13 cellular contexts compared by ENCODE assay signal in genomic region chr20:9071976-9072726, GRCh38. TPM values are rescaled to one million over a fixed set of nuclear protein-coding genes. Genes with fewer than 3 reads are reported as not detected.
A peak's percentile ranks its signal among the peaks of the same experiment; 100 is the strongest.
DNase-seq lines count a peak whose midpoint lies in the region; ATAC-seq and TF ChIP-seq lines count a peak whose summit lies in the region.
"Had no signal": no experiment of that assay in that cellular context is flagged by ENCODE, and none has a peak within 500 bp of the region (broad histone marks: within the 10 kb centered on the region; RNA-seq: fewer than 3 reads in every experiment).

No MANE protein-coding gene starts in this region.

- H3K9me3 ChIP-seq in heart left ventricle (no peaks in the 10 kb centered on the region), PC-3 (ENCODE audit: low read length) (no peaks in the 10 kb centered on the region), A673 (ENCODE audit: low read depth, low read length, poor library complexity, severe bottlenecking) (no peaks in the 10 kb centered on the region)
- H3K9me3 ChIP-seq: psoas muscle had no signal

- H3K27me3 Mint-ChIP-seq in type B pancreatic cell = peaks cover 4% of the 10 kb centered on the region
- peaks cover 15% of the 10 kb centered on the region for H3K27me3 Mint-ChIP-seq in activated CD4-positive, alpha-beta memory T cell treated with anti-CD3 and anti-CD28 coated beads for 36 hours

- H3K36me3 ChIP-seq in heart left ventricle = no peaks in the 10 kb centered on the region
- no peaks in the 10 kb centered on the region for H3K36me3 ChIP-seq in PC-3 (ENCODE audit: low read depth, low read length)
- no peaks in the 10 kb centered on the region for H3K36me3 ChIP-seq in A673 (ENCODE audit: insufficient read depth, low read length, poor library complexity, severe bottlenecking)

- H3K4me1 ChIP-seq in heart left ventricle (peaks cover 0 to 79% (median 50%) of the 10 kb centered on the region in 12 donors), PC-3 (ENCODE audit: insufficient read depth, low read length) (peaks cover 42% of the 10 kb centered on the region), A673 (ENCODE audit: insufficient read depth, low read length, poor library complexity, severe bottlenecking) (peaks cover 6% of the 10 kb centered on the region)

- 0 out of 2 replicates have a peak overlapping the region, but pooled peaks have one; percentile 2 for H2AFZ ChIP-seq in PC-3 (ENCODE audit: low read length)

- peaks cover 80% of the 10 kb centered on the region for H3K79me2 ChIP-seq in PC-3 (ENCODE audit: low read length)

- H3K9me3 Mint-ChIP-seq in type B pancreatic cell = no peaks in the 10 kb centered on the region
- H3K9me3 Mint-ChIP-seq in activated CD4-positive, alpha-beta memory T cell treated with anti-CD3 and anti-CD28 coated beads for 36 hours = no peaks in the 10 kb centered on the region
- H3K9me3 Mint-ChIP-seq: T-helper 2 cell treated with Interferon-gamma antibody and Interleukin-4, amounts not matched to agents 5 μg/mL and 100 μg/mL, for 36 hours had no signal

- TF ChIP-seq POLR2A in heart left ventricle (IDR thresholded peaks at IDR 0.05) = no peak

- H3K4me1 Mint-ChIP-seq in type B pancreatic cell (ENCODE audit: unreplicated experiment) = peaks cover 25% of the 10 kb centered on the region
- peaks cover 2% of the 10 kb centered on the region for H3K4me1 Mint-ChIP-seq in activated CD4-positive, alpha-beta memory T cell treated with anti-CD3 and anti-CD28 coated beads for 36 hours (ENCODE audit: low read depth)

- intact Hi-C loops in heart left ventricle (cut with DNase I) (loop anchor here in 9 of 10 donors (5.0 to 10.0 kb wide), 7 partner anchors 40 to 283 kb away; no protein-coding TSS in a partner anchor), left ventricle myocardium superior (cut with micrococcal nuclease) (loop anchor here (10.0 kb wide), 1 partner anchor 283 kb away; no protein-coding TSS in a partner anchor), PC-3 (cut with micrococcal nuclease) (loop anchor here (1.0 to 10.0 kb wide), 6 partner anchors 143 to 287 kb away; no protein-coding TSS in a partner anchor), A673 (cut with micrococcal nuclease; ENCODE audit: unreplicated experiment) (no loop called here)
- intact Hi-C loops in activated CD4-positive, alpha-beta memory T cell treated with anti-CD3 and anti-CD28 coated beads for 36 hours (cut with micrococcal nuclease) = no loop called here

- no peaks in the 10 kb centered on the region for H4K20me1 ChIP-seq in PC-3 (ENCODE audit: low read length)

- H3K36me3 Mint-ChIP-seq in type B pancreatic cell = no peaks in the 10 kb centered on the region
- peaks cover 2% of the 10 kb centered on the region for H3K36me3 Mint-ChIP-seq in activated CD4-positive, alpha-beta memory T cell treated with anti-CD3 and anti-CD28 coated beads for 36 hours

- CTCF ChIA-PET in PC-3 (lab: Charles Lee) = interaction anchor here (0.6 to 3.9 kb wide), 6 partner anchors 20 to 287 kb away, joined by 3 to 40 read pairs (median 4); no protein-coding TSS in a partner anchor
- CTCF ChIA-PET in A673 (lab: Charles Lee) = interaction anchor here (0.8 kb wide), 1 partner anchor 321 kb away, joined by 3 read pairs; no protein-coding TSS in a partner anchor
- CTCF ChIA-PET in activated CD4-positive, alpha-beta memory T cell treated with anti-CD3 and anti-CD28 coated beads for 36 hours (lab: Charles Lee) = no interaction called here

- BruUV-seq in PC-3 (replicated peaks; lab: Mats Ljungman, UMichigan) (TSS peak; percentile 40), A673 (replicated peaks; lab: Mats Ljungman, UMichigan) (no TSS peak)

- no peak for DNase-seq in heart left ventricle
- DNase-seq in left ventricle myocardium superior = no peak
- peak; percentile 66 for DNase-seq in PC-3
- DNase-seq in hepatic stellate cell (ENCODE audit: low spot score) = peak; percentile 16
- no peak for DNase-seq in type B pancreatic cell (ENCODE audit: extremely low spot score, unreplicated experiment)
- no peak for DNase-seq in NCI-H2107 treated with DMSO at 0.1 percent for 48 hours (lab: John Stamatoyannopoulos, UW; ENCODE audit: unreplicated experiment)
- DNase-seq in A673 (ENCODE audit: low spot score) = no peak
- no peak for DNase-seq in activated CD4-positive, alpha-beta memory T cell treated with anti-CD3 and anti-CD28 coated beads for 36 hours
- DNase-seq: activated CD4-positive, alpha-beta T cell treated with anti-CD3 and anti-CD28 coated beads, Interleukin-2, amount 50 U/mL, for 4 hours; dorsolateral prefrontal cortex; NCI-H146; psoas muscle had no signal

- H3K4me2 ChIP-seq in PC-3 (ENCODE audit: low read length) = peak overlapping the region; percentile 90

- WGBS in heart left ventricle, 4 donors = 52 to 59% (median 57%) methylated on average over 2 of the region's 2 CpGs

- POLR2A ChIA-PET in PC-3 (lab: Charles Lee; ENCODE audit: unreplicated experiment) (interaction anchor here (0.5 to 0.7 kb wide), 4 partner anchors 37 to 321 kb away, joined by 4 to 9 read pairs (median 4); no protein-coding TSS in a partner anchor), A673 (lab: Charles Lee; ENCODE audit: low non-redundant PET) (no interaction called here)
- POLR2A ChIA-PET in activated CD4-positive, alpha-beta memory T cell treated with anti-CD3 and anti-CD28 coated beads for 36 hours (lab: Charles Lee) = no interaction called here

- no peak overlapping the region for H3K27ac Mint-ChIP-seq in type B pancreatic cell
- no peak overlapping the region for H3K27ac Mint-ChIP-seq in activated CD4-positive, alpha-beta memory T cell treated with anti-CD3 and anti-CD28 coated beads for 36 hours
- H3K27ac Mint-ChIP-seq: T-helper 2 cell treated with Interferon-gamma antibody and Interleukin-4, amounts not matched to agents 5 μg/mL and 100 μg/mL, for 36 hours had no signal

- H3K4me3 Mint-ChIP-seq in type B pancreatic cell = peak overlapping the region; percentile 70
- no peak overlapping the region for H3K4me3 Mint-ChIP-seq in activated CD4-positive, alpha-beta memory T cell treated with anti-CD3 and anti-CD28 coated beads for 36 hours
- H3K4me3 Mint-ChIP-seq: T-helper 2 cell treated with Interferon-gamma antibody and Interleukin-4, amounts not matched to agents 5 μg/mL and 100 μg/mL, for 36 hours had no signal

- ATAC-seq in heart left ventricle (no peak), left ventricle myocardium superior (no peak), PC-3 (peak; percentile 32)
- ATAC-seq: psoas muscle had no signal

- peak overlapping the region; percentile 21 for H3K9ac ChIP-seq in PC-3 (ENCODE audit: low read length)

- TF ChIP-seq CTCF in heart left ventricle (IDR thresholded peaks at IDR 0.05) (no peak), PC-3 (conservative IDR thresholded peaks at IDR 0.05; ENCODE audit: low read depth, low read length) (no peak), type B pancreatic cell (conservative IDR thresholded peaks at IDR 0.05) (no peak), A673 (conservative IDR thresholded peaks at IDR 0.05; ENCODE audit: low read depth, low read length) (no peak)

- H3K27ac ChIP-seq in heart left ventricle = peak overlapping the region in 10 of 12 donors; percentile 2 to 98 (median 25)
- H3K27ac ChIP-seq in PC-3 (ENCODE audit: low read length) = peak overlapping the region; percentile 68
- H3K27ac ChIP-seq in A673 (ENCODE audit: low read depth, low read length, poor library complexity, severe bottlenecking) = no peak overlapping the region
- H3K27ac ChIP-seq: psoas muscle had no signal

- H3K4me3 ChIP-seq in heart left ventricle (peak overlapping the region in 2 of 12 donors; percentile 1 to 10), PC-3 (ENCODE audit: low read length) (peak overlapping the region; percentile 91), A673 (ENCODE audit: low read depth, low read length, poor library complexity, severe bottlenecking) (no peak overlapping the region)
- H3K4me3 ChIP-seq: psoas muscle had no signal

- no peaks in the 10 kb centered on the region for H3F3A ChIP-seq in PC-3 (ENCODE audit: low read length, unreplicated experiment)

- no peaks in the 10 kb centered on the region for H3K9me2 ChIP-seq in PC-3 (replicated peaks; ENCODE audit: low read length)

- H3K27me3 ChIP-seq in heart left ventricle (peaks cover 0 to 22% (median 0%) of the 10 kb centered on the region in 9 donors), PC-3 (ENCODE audit: low read length) (no peaks in the 10 kb centered on the region), A673 (replicated peaks; ENCODE audit: insufficient read depth, low read depth, low read length, poor library complexity) (no peaks in the 10 kb centered on the region)

RNA-seq across cellular contexts. Expression of gene PLCB4, which starts 3.3 kb away (rescaled TPM):
- total RNA-seq in heart left ventricle (10 to 100 TPM; 14.7 to 31.8 (median 18.6) TPM), left ventricle myocardium superior (29.1 TPM), PC-3 (2014; rRNA removed) (16.9 and 25.4 TPM in 2 replicates), type B pancreatic cell (ENCODE audit: low replicate concordance) (8.7 and 21.2 TPM in 2 replicates), A673 (2021) (4.7 and 6.2 TPM in 2 replicates)
- 1 to 10 TPM; 8.4 TPM for polyA plus RNA-seq in heart left ventricle
- total RNA-seq in activated CD4-positive, alpha-beta memory T cell treated with anti-CD3 and anti-CD28 coated beads for 36 hours = not detected

Comparison
In these comparisons a context has a peak if more than half of its experiments do, and no peak if none do; other contexts are left out.
1. DNase-seq: peak in PC-3 (single experiment) and hepatic stellate cell (single experiment); none in heart left ventricle (0 of 5), left ventricle myocardium superior (single experiment), type B pancreatic cell (single experiment), NCI-H2107 treated with DMSO at 0.1 percent for 48 hours (single experiment), A673 (single experiment) and activated CD4-positive, alpha-beta memory T cell treated with anti-CD3 and anti-CD28 coated beads for 36 hours (single experiment).
2. intact Hi-C loops: an anchor here in heart left ventricle (5.0 to 10.0 kb wide), left ventricle myocardium superior (10.0 kb wide) and PC-3 (1.0 to 10.0 kb wide); none called in A673 and activated CD4-positive, alpha-beta memory T cell treated with anti-CD3 and anti-CD28 coated beads for 36 hours.